1 cellular context compared by ENCODE assay signal in the genomic region with DNA sequence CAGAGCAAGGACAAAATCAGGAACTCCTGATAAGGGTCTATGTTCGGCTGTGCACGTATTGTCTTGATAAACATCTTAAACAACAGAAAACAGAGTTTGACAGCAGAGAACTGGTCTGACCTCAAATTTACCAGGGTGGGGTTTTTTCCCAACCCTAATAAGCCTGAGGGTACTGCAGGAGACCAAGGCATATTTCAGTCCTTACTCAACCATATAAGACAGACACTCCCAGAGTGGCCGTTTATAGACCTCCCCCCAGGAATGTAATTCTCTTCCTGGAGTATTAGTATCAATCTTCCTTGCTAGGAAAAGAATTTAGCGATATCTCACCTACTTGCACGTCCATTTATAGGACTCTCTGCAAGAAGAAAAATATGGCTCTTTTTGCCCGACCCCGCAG. TPM values are rescaled to one million over a fixed set of nuclear protein-coding genes. Genes with fewer than 3 reads are reported as not detected.
"Had no signal": no experiment of that assay in that cellular context is flagged by ENCODE, and none has a peak within 500 bp of the region (broad histone marks: within the 10 kb centered on the region; RNA-seq: fewer than 3 reads in every experiment).

No MANE protein-coding gene starts in this region.

RNA-seq across cellular contexts. Expression of gene TSKU, which starts 32.5 kb away (rescaled TPM):
- polyA plus RNA-seq: IgD-negative memory B cell had no signal
